In the genomic region with DNA sequence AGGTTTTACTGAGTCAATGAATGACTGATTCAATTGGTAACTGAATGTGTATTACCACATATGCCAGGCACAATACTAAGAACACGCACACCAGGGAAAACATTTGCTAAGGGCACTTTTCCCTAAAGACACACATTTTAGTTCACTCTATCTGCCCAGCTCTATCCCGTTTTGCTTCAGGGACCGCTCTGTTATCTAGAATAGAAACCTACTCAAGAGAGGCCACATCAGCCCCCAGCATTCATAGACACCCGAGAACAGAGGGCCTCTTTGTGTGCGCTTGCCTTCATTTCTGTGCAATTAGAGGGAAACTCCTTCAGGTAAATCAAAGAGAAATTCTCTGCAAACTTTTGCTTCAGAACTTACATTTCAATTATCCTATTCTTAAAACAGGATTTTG, we compare ENCODE assay signal across 25 cellular contexts.
"Had no signal": no experiment of that assay in that cellular context is flagged by ENCODE, and none has a peak within 500 bp of the region (broad histone marks: within the 10 kb centered on the region; RNA-seq: fewer than 3 reads in every experiment).

No MANE protein-coding gene starts in this region.

- H3K4me3 Mint-ChIP-seq: activated B cell treated with CpG ODN at 0.5 μM for 24 hours; activated CD4-positive, alpha-beta T cell treated with anti-CD3 and anti-CD28 coated beads for 36 hours; activated naive CD8-positive, alpha-beta T cell; activated T-cell treated with anti-CD3 and anti-CD28 coated beads, Interleukin-2, amount 50 U/mL, for 4 hours; T-helper 17 cell had no signal

- H3K27ac ChIP-seq: adrenal gland, ascending aorta, brain microvascular endothelial cell, gastrocnemius medialis, prostate gland, spleen, tibial nerve had no signal

- H3K9me3 ChIP-seq: adrenal gland, ascending aorta, gastrocnemius medialis, mucosa of descending colon, prostate gland, spleen, tibial nerve had no signal

- H3K4me1 ChIP-seq: ascending aorta, gastrocnemius medialis, prostate gland had no signal

- H3K9me3 Mint-ChIP-seq: activated B cell treated with CpG ODN at 0.5 μM for 24 hours; activated T-cell treated with anti-CD3 and anti-CD28 coated beads, Interleukin-2, amount 50 U/mL, for 4 hours; activated T-helper 2 cell treated with anti-CD3 and anti-CD28 coated beads, Interferon-gamma antibody, Interleukin-2, Interleukin-4, amounts not matched to agents 10 μg/mL and 5 μg/mL and 100 μg/mL, durations not matched to agents 14 hours and 24 hours and 36 hours had no signal

- H3K27me3 Mint-ChIP-seq: activated B cell treated with CpG ODN at 0.5 μM for 24 hours; activated CD4-positive, alpha-beta T cell treated with anti-CD3 and anti-CD28 coated beads for 36 hours; activated naive CD8-positive, alpha-beta T cell had no signal

- DNase-seq: activated B cell treated with CpG ODN at 0.5 μM for 24 hours; activated CD4-positive, alpha-beta T cell treated with anti-CD3 and anti-CD28 coated beads for 36 hours; activated CD4-positive, alpha-beta T cell treated with anti-CD3 and anti-CD28 coated beads, Interleukin-2, amount 50 U/mL, for 4 hours; activated CD8-positive, alpha-beta memory T cell treated with anti-CD3 and anti-CD28 coated beads for 24 hours; activated CD8-positive, alpha-beta memory T cell treated with anti-CD3 and anti-CD28 coated beads, Interleukin-2, amount 50 U/mL, for 48 hours; activated naive CD4-positive, alpha-beta T cell; activated T-cell treated with anti-CD3 and anti-CD28 coated beads, Interleukin-2, amount 50 U/mL, for 4 hours; adrenal gland; brain microvascular endothelial cell; central memory CD4-positive, alpha-beta T cell; effector memory CD4-positive, alpha-beta T cell; gastrocnemius medialis; hypothalamus; left cardiac atrium; mesenchymal stem cell; mucosa of descending colon; spleen; stimulated activated CD4-positive, alpha-beta T cell treated with anti-CD3 and anti-CD28 coated beads, Interleukin-4, amount 100 ng/mL, for 1 hour; stimulated activated naive CD8-positive, alpha-beta T cell treated with anti-CD3 and anti-CD28 coated beads, Interleukin-15, Interleukin-2, amounts not matched to agents 100 U/mL and 50 U/mL, for 24 hours; T-helper 17 cell had no signal

- H3K4me3 ChIP-seq: adrenal gland, ascending aorta, gastrocnemius medialis, mucosa of descending colon, prostate gland, spleen, tibial nerve had no signal

- H3K36me3 Mint-ChIP-seq: activated naive CD8-positive, alpha-beta T cell had no signal

- H3K36me3 ChIP-seq: adrenal gland, ascending aorta, brain microvascular endothelial cell, gastrocnemius medialis, prostate gland, spleen had no signal

- H3K27ac Mint-ChIP-seq: activated B cell treated with CpG ODN at 0.5 μM for 24 hours; activated CD4-positive, alpha-beta T cell treated with anti-CD3 and anti-CD28 coated beads for 36 hours; activated naive CD8-positive, alpha-beta T cell; activated T-helper 2 cell treated with anti-CD3 and anti-CD28 coated beads, Interferon-gamma antibody, Interleukin-2, Interleukin-4, amounts not matched to agents 10 μg/mL and 5 μg/mL and 100 μg/mL, durations not matched to agents 14 hours and 24 hours and 36 hours; T-helper 17 cell had no signal
